In genomic region chr1:119140177-119141019, GRCh38 we compare ENCODE assay signal across 8 cellular contexts. TPM values are rescaled to one million over a fixed set of nuclear protein-coding genes. Genes with fewer than 3 reads are reported as not detected.
DNase-seq lines count a peak whose midpoint lies in the region; ATAC-seq, FAIRE-seq and TF ChIP-seq lines count a peak whose summit lies in the region.

Gene WARS2 (minus strand): TSS chr1:119140653. CDS start chr1:119140644, 9 bp downstream.

- peak within 1 kb of the TSS; percentile 85 for H3K4me2 ChIP-seq in HepG2 (ENCODE audit: low read depth, low read length)

- POLR2A ChIA-PET in HepG2 (lab: Yijun Ruan, JAX): interaction anchor here (0.9 to 2.1 kb wide), 6 partner anchors 9 to 187 kb away, joined by 3 to 7 read pairs (median 4); no protein-coding TSS in a partner anchor

- intact Hi-C loops in dorsolateral prefrontal cortex (cut with DNase I) (no loop called here), HepG2 (cut with micrococcal nuclease; ENCODE audit: unreplicated experiment) (loop anchor here (10.0 kb wide), 1 partner anchor 176 kb away; no protein-coding TSS in a partner anchor)

- peak; percentile 86 to 92 for TF ChIP-seq POLR2A in HepG2 (IDR thresholded peaks at IDR 0.05; ENCODE audit: insufficient read depth in 1 of 2, low read depth in 2 of 2, low read length in 2 of 2)

- TF ChIP-seq CTCF in dorsolateral prefrontal cortex (IDR thresholded peaks at IDR 0.05 in 54 of 56, conservative IDR thresholded peaks at IDR 0.05 in 2 of 56; ENCODE audit: low read depth in 1 of 56, partially characterized antibody in 56 of 56): peak in 47 of 56 donors; percentile 4 to 71 (median 37)
- peak; percentile 25; the same call in 1 of the 2 replicates for TF ChIP-seq CTCF in HepG2 (CRISPR knock-in tag; IDR thresholded peaks at IDR 0.05)

- peaks cover 33% of the 10 kb centered on the region for H3K79me2 ChIP-seq in HepG2 (ENCODE audit: insufficient read depth, low read length)

- peak within 1 kb of the TSS; percentile 38 for H2AFZ ChIP-seq in HepG2 (ENCODE audit: low read length)

- no peaks in the 10 kb centered on the region for H3K9me3 ChIP-seq in HepG2 (ENCODE audit: low read length)

- peak; percentile 97 for ATAC-seq in GM19397 (IDR thresholded peaks at IDR 0.05; ENCODE audit: unreplicated experiment)
- ATAC-seq in HG03565 (IDR thresholded peaks at IDR 0.05; ENCODE audit: unreplicated experiment): peak; percentile 80
- ATAC-seq in HepG2: peak; percentile 99

- peak; percentile 77 for FAIRE-seq in HepG2 (lab: Jason Lieb, UNC)

- H3K27ac ChIP-seq in dorsolateral prefrontal cortex: peak within 1 kb of the TSS; percentile 75 to 100 (median 98)
- H3K27ac ChIP-seq in HepG2 (ENCODE audit: extremely low read length, insufficient read depth, low read length): peak within 1 kb of the TSS; percentile 91

- H4K20me1 ChIP-seq in HepG2 (ENCODE audit: insufficient read depth, low read length): no peaks in the 10 kb centered on the region

- H3K9ac ChIP-seq in HepG2 (ENCODE audit: insufficient read depth, low read depth, low read length): peak within 1 kb of the TSS; percentile 84

- CTCF ChIA-PET in HepG2 (lab: Yijun Ruan, JAX; ENCODE audit: low intra/inter-chr PET ratio, low total read pairs): no interaction called here

- TF ChIP-seq RAD21 in HepG2 (CRISPR knock-in tag; IDR thresholded peaks at IDR 0.05): peak; percentile 17; the same call in 1 of the 2 replicates

- TSS peak; percentile 71 for BruUV-seq in HepG2 (replicated peaks; lab: Mats Ljungman, UMichigan)

- H3K27me3 ChIP-seq in dorsolateral prefrontal cortex: no peaks in the 10 kb centered on the region
- no peaks in the 10 kb centered on the region for H3K27me3 ChIP-seq in HepG2 (ENCODE audit: control insufficient read depth in 1 of 2, insufficient read depth in 2 of 2, low read length in 2 of 2)

- in situ Hi-C loops in HepG2 (cut with HindIII; ENCODE audit: extremely low pct_ligation_motif_present, low pct_unique_long_range_greater_than_20kb): no loop called here

- WGBS in HepG2 (ENCODE audit: low lambda C conversion rate): 2% methylated on average over 33 of the region's 50 CpGs

- peaks cover 30% of the 10 kb centered on the region for H3K4me1 ChIP-seq in HepG2 (ENCODE audit: insufficient read depth, low read length)

- TF ChIP-seq EP300 in HepG2 (IDR thresholded peaks at IDR 0.05; ENCODE audit: low read depth in 2 of 2, low read length in 2 of 2) (no peak; a peak in 1 of 4 replicates), HepG2 (CRISPR knock-in tag; IDR thresholded peaks at IDR 0.05; ENCODE audit: borderline replicate concordance) (no peak)

- no peaks in the 10 kb centered on the region for H3K36me3 ChIP-seq in HepG2 (replicated peaks in 1 of 2; ENCODE audit: control insufficient read depth in 1 of 2, insufficient read depth in 2 of 2, low read length in 2 of 2)

- peak; percentile 99 for DNase-seq in CD1c-positive myeloid dendritic cell (ENCODE audit: extremely low spot score)
- DNase-seq in NCI-H748 treated with DMSO at 0.1 percent for 48 hours (lab: John Stamatoyannopoulos, UW): peak; percentile 96
- DNase-seq in activated CD4-positive, alpha-beta T cell treated with anti-CD3 and anti-CD28 coated beads, Interleukin-2, amount 50 U/mL, for 24 hours (ENCODE audit: low read depth in 1 of 2, low spot score in 1 of 2): peak; percentile 81 to 94
- peak; percentile 88 to 98 (median 96) for DNase-seq in dorsolateral prefrontal cortex
- peak; percentile 95 for DNase-seq in HepG2 (ENCODE audit: low spot score)
- DNase-seq in stimulated activated CD4-positive, alpha-beta T cell treated with anti-CD3 and anti-CD28 coated beads, Interleukin-4, amount 100 ng/mL, for 1 hour: peak; percentile 86

- peak within 1 kb of the TSS; percentile 45 to 95 (median 77) for H3K4me3 ChIP-seq in dorsolateral prefrontal cortex
- H3K4me3 ChIP-seq in HepG2 (replicated peaks in 1 of 3; ENCODE audit: insufficient read depth in 1 of 3, low read depth in 2 of 3, low read length in 3 of 3): peak within 1 kb of the TSS; percentile 75 to 85 (median 75)

TF ChIP-seq in HepG2, 621 proteins besides CTCF, POLR2A, EP300 and RAD21 (continues in another document):
- TF ChIP-seq, protein P1, sequence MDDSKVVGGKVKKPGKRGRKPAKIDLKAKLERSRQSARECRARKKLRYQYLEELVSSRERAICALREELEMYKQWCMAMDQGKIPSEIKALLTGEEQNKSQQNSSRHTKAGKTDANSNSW (CRISPR knock-in tag; IDR thresholded peaks at IDR 0.05; ENCODE audit: borderline replicate concordance): no peak
- TF ChIP-seq SNAPC2 (CRISPR knock-in tag; IDR thresholded peaks at IDR 0.05) (no peak), TBX2 (CRISPR knock-in tag; IDR thresholded peaks at IDR 0.05; ENCODE audit: borderline replicate concordance) (peak; percentile 55; the same call in 1 of the 2 replicates), ZBTB1 (CRISPR knock-in tag; IDR thresholded peaks at IDR 0.05; ENCODE audit: borderline replicate concordance) (no peak), NCOR1 (IDR thresholded peaks at IDR 0.05; ENCODE audit: borderline replicate concordance, low read length) (peak; percentile 46; the same call in 1 of the 2 replicates)
- TF ChIP-seq, protein P2, sequence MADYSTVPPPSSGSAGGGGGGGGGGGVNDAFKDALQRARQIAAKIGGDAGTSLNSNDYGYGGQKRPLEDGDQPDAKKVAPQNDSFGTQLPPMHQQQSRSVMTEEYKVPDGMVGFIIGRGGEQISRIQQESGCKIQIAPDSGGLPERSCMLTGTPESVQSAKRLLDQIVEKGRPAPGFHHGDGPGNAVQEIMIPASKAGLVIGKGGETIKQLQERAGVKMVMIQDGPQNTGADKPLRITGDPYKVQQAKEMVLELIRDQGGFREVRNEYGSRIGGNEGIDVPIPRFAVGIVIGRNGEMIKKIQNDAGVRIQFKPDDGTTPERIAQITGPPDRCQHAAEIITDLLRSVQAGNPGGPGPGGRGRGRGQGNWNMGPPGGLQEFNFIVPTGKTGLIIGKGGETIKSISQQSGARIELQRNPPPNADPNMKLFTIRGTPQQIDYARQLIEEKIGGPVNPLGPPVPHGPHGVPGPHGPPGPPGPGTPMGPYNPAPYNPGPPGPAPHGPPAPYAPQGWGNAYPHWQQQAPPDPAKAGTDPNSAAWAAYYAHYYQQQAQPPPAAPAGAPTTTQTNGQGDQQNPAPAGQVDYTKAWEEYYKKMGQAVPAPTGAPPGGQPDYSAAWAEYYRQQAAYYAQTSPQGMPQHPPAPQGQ (CRISPR knock-in tag; IDR thresholded peaks at IDR 0.05; ENCODE audit: borderline replicate concordance): no peak
- TF ChIP-seq, protein P3, sequence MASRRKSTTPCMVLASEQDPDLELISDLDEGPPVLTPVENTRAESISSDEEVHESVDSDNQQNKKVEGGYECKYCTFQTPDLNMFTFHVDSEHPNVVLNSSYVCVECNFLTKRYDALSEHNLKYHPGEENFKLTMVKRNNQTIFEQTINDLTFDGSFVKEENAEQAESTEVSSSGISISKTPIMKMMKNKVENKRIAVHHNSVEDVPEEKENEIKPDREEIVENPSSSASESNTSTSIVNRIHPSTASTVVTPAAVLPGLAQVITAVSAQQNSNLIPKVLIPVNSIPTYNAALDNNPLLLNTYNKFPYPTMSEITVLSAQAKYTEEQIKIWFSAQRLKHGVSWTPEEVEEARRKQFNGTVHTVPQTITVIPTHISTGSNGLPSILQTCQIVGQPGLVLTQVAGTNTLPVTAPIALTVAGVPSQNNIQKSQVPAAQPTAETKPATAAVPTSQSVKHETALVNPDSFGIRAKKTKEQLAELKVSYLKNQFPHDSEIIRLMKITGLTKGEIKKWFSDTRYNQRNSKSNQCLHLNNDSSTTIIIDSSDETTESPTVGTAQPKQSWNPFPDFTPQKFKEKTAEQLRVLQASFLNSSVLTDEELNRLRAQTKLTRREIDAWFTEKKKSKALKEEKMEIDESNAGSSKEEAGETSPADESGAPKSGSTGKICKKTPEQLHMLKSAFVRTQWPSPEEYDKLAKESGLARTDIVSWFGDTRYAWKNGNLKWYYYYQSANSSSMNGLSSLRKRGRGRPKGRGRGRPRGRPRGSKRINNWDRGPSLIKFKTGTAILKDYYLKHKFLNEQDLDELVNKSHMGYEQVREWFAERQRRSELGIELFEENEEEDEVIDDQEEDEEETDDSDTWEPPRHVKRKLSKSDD (CRISPR knock-in tag; IDR thresholded peaks at IDR 0.05; ENCODE audit: low read depth): peak; percentile 96

RNA-seq across cellular contexts. Expression of gene WARS2, which starts in this region (rescaled TPM):
- total RNA-seq in dorsolateral prefrontal cortex: 10 to 100 TPM in 56 of 120 experiments, 1 to 10 TPM in 64; 5.4 to 16.2 (median 9.6) TPM
- total RNA-seq in HepG2 (2016; rRNA removed; fragmentation: Illumina TruSeq; extraction: Trizol): 18.8 and 27.5 TPM in 2 replicates
- total RNA-seq in HepG2 (2016; cell fraction: cytosol; rRNA removed; fragmentation: Illumina TruSeq; extraction: Trizol; ENCODE audit: low read depth): 4.1 and 6.4 TPM in 2 replicates
- total RNA-seq in HepG2 (2016; cell fraction: insoluble cytoplasmic fraction; rRNA removed; fragmentation: Illumina TruSeq; extraction: Trizol): 17.4 and 27.5 TPM in 2 replicates
- 12.9 and 13.8 TPM in 2 replicates for total RNA-seq in HepG2 (2016; cell fraction: membrane; rRNA removed; fragmentation: Illumina TruSeq; extraction: Trizol)
- total RNA-seq in HepG2 (2016; cell fraction: nucleus; rRNA removed; fragmentation: Illumina TruSeq; extraction: Trizol): 18.3 and 19.9 TPM in 2 replicates
- 12.4 and 12.9 TPM in 2 replicates for polyA plus RNA-seq in HepG2 (2011; rRNA removed)
- 8.6 and 8.9 TPM in 2 replicates for polyA plus RNA-seq in HepG2 (2011; cell fraction: cytosol; rRNA removed)
- 6.0 and 7.8 TPM in 2 replicates for polyA plus RNA-seq in HepG2 (2011; cell fraction: nucleus; rRNA removed)
- polyA plus RNA-seq in HepG2 (2012): 15.9 and 18.9 TPM in 2 replicates
- 3.1 and 3.2 TPM in 2 replicates for polyA plus RNA-seq in HepG2 (2016; cell fraction: cytosol; fragmentation: Illumina TruSeq; extraction: Trizol; ENCODE audit: low read depth)
- 22.1 and 23.5 TPM in 2 replicates for polyA plus RNA-seq in HepG2 (2016; cell fraction: insoluble cytoplasmic fraction; fragmentation: Illumina TruSeq; extraction: Trizol; ENCODE audit: low read depth)
- 7.5 and 8.8 TPM in 2 replicates for polyA plus RNA-seq in HepG2 (2016; cell fraction: membrane; fragmentation: Illumina TruSeq; extraction: Trizol; ENCODE audit: low read depth)
- polyA plus RNA-seq in HepG2 (2016; cell fraction: nucleus; fragmentation: Illumina TruSeq; extraction: Trizol; ENCODE audit: insufficient read depth, low read depth): 6.0 and 8.0 TPM in 2 replicates
- polyA minus RNA-seq in HepG2 (2011; rRNA and poly(A)+ RNA removed; ENCODE audit: low replicate concordance): 26.0 and 75.1 TPM in 2 replicates
- 8.4 and 13.2 TPM in 2 replicates for polyA minus RNA-seq in HepG2 (2011; cell fraction: cytosol; rRNA and poly(A)+ RNA removed)
- polyA minus RNA-seq in HepG2 (2011; cell fraction: nucleus; rRNA and poly(A)+ RNA removed): 32.1 and 32.4 TPM in 2 replicates

Comparison
In these comparisons a context has a peak if more than half of its experiments do, and no peak if none do; other contexts are left out.
1. Peak in every context shown above with its lines: DNase-seq, ATAC-seq, H3K4me3 ChIP-seq and H3K27ac ChIP-seq.